ENCODE assay signal across 8 cellular contexts in genomic region chr4:80362578-80363181, GRCh38. TPM values are rescaled to one million over a fixed set of nuclear protein-coding genes. Genes with fewer than 3 reads are reported as not detected.
DNase-seq lines count a peak whose midpoint lies in the region; ATAC-seq, FAIRE-seq and TF ChIP-seq lines count a peak whose summit lies in the region.

No MANE protein-coding gene starts in this region.

- ATAC-seq in HG03565 (IDR thresholded peaks at IDR 0.05; ENCODE audit: unreplicated experiment) = peak; percentile 66

- H2AFZ ChIP-seq in astrocyte (ENCODE audit: low read depth, low read length) = no peak overlapping the region

- H3K4me3 ChIP-seq in GM12865 (ENCODE audit: low read depth, low read length) (no peak overlapping the region), astrocyte (ENCODE audit: insufficient read depth, low read depth, low read length) (no peak overlapping the region), prostate gland (no peak overlapping the region)

- H3K4me2 ChIP-seq in astrocyte (ENCODE audit: low read length) = no peak overlapping the region

- DNase-seq in AG08396 (ENCODE audit: low spot score) (peak; percentile 30), GM12865 (ENCODE audit: low read depth) (peak; percentile 44), RPMI8226 (peak; percentile 29), astrocyte (ENCODE audit: low read depth) (peak; percentile 6), kidney glomerular epithelial cell (lab: John Stamatoyannopoulos, UW) (peak; percentile 51), prostate gland (ENCODE audit: low spot score) (no peak)
- DNase-seq in stimulated activated CD8-positive, alpha-beta memory T cell treated with anti-CD3 and anti-CD28 coated beads, Interleukin-2, amount 100 ng/mL, for 48 hours (ENCODE audit: low read depth in 2 of 2) = peak; percentile 12 to 17

- no peak overlapping the region for H3K27ac Mint-ChIP-seq in astrocyte (ENCODE audit: unreplicated experiment)

- no peaks in the 10 kb centered on the region for H3K9me3 Mint-ChIP-seq in astrocyte (ENCODE audit: unreplicated experiment)

- intact Hi-C loops in prostate gland (cut with DNase I) = loop anchor here (5.0 kb wide), 1 partner anchor 680 kb away; no protein-coding TSS in a partner anchor

- H3K9me3 ChIP-seq in astrocyte (ENCODE audit: insufficient read depth, low read depth, low read length) = no peaks in the 10 kb centered on the region
- no peaks in the 10 kb centered on the region for H3K9me3 ChIP-seq in prostate gland

- H3K4me1 Mint-ChIP-seq in astrocyte (ENCODE audit: low read depth, unreplicated experiment) = no peaks in the 10 kb centered on the region

- no peaks in the 10 kb centered on the region for H3K79me2 ChIP-seq in astrocyte (ENCODE audit: insufficient read depth, low read length)

- H3K36me3 ChIP-seq in astrocyte (ENCODE audit: insufficient read depth, low read length) (no peaks in the 10 kb centered on the region), prostate gland (no peaks in the 10 kb centered on the region)

- TF ChIP-seq CTCF in GM12865 (IDR thresholded peaks at IDR 0.05; ENCODE audit: insufficient read depth, low read depth, low read length, missing control alignments) (peak; percentile 55), astrocyte (IDR thresholded peaks at IDR 0.05; ENCODE audit: insufficient read depth, low read depth, low read length) (peak; percentile 70), prostate gland (IDR thresholded peaks at IDR 0.05) (peak in 2 of 4 experiments; percentile 19 to 33)

- no peak overlapping the region for H3K27ac ChIP-seq in astrocyte (ENCODE audit: low read depth, low read length)
- H3K27ac ChIP-seq in prostate gland = no peak overlapping the region

- 17% methylated on average over 4 of the region's 4 CpGs for WGBS in prostate gland

- peak; percentile 81 for FAIRE-seq in astrocyte (lab: Jason Lieb, UNC)

- H3K4me3 Mint-ChIP-seq in astrocyte (ENCODE audit: unreplicated experiment) = no peak overlapping the region

- H3K36me3 Mint-ChIP-seq in astrocyte (ENCODE audit: low read depth, unreplicated experiment) = no peaks in the 10 kb centered on the region

- no peak overlapping the region for H3K9ac ChIP-seq in astrocyte (ENCODE audit: low read length)

- TF ChIP-seq POLR2A in prostate gland (IDR thresholded peaks at IDR 0.05) = no peak

- H3K27me3 ChIP-seq in astrocyte (ENCODE audit: insufficient read depth, low read length) = no peaks in the 10 kb centered on the region
- no peaks in the 10 kb centered on the region for H3K27me3 ChIP-seq in prostate gland (replicated peaks; ENCODE audit: insufficient read depth)

- H4K20me1 ChIP-seq in astrocyte (ENCODE audit: insufficient read depth, low read length) = no peaks in the 10 kb centered on the region

- H3K27me3 Mint-ChIP-seq in astrocyte (ENCODE audit: low read depth, unreplicated experiment) = peaks cover 23% of the 10 kb centered on the region

- H3K4me1 ChIP-seq in astrocyte (ENCODE audit: insufficient read depth, low read length) = no peaks in the 10 kb centered on the region
- no peaks in the 10 kb centered on the region for H3K4me1 ChIP-seq in prostate gland (replicated peaks)

RNA-seq across cellular contexts. Expression of gene CFAP299, which starts 27.1 kb away (rescaled TPM):
- total RNA-seq in astrocyte (not detected in 2 replicates), prostate gland (under 1 TPM in 1 of 2 donors, not detected in 1; 0.17 TPM)
